Comparison of ENCODE assay signal across 19 cellular contexts in genomic region chr14:103488960-103489359, GRCh38. TPM values are rescaled to one million over a fixed set of nuclear protein-coding genes. Genes with fewer than 3 reads are reported as not detected.
DNase-seq lines count a peak whose midpoint lies in the region; ATAC-seq and TF ChIP-seq lines count a peak whose summit lies in the region.
"Had no signal": no experiment of that assay in that cellular context is flagged by ENCODE, and none has a peak within 500 bp of the region (broad histone marks: within the 10 kb centered on the region; RNA-seq: fewer than 3 reads in every experiment).

No MANE protein-coding gene starts in this region.

- H3K9me1 ChIP-seq in IMR-90 (ENCODE audit: insufficient read depth, low read length), result peaks cover 11% of the 10 kb centered on the region

- peaks cover 13% of the 10 kb centered on the region for H3K4me1 ChIP-seq in IMR-90 (ENCODE audit: control insufficient read depth, insufficient read depth, low read length)
- H3K4me1 ChIP-seq in naive thymus-derived CD4-positive, alpha-beta T cell (ENCODE audit: control insufficient read depth in 2 of 2, insufficient read depth in 2 of 2, low read length in 2 of 2), result no peaks in the 10 kb centered on the region

- no peak for TF ChIP-seq POLR2A in IMR-90 (IDR thresholded peaks at IDR 0.05; ENCODE audit: low read depth, low read length)

- no peak for TF ChIP-seq RAD21 in IMR-90 (IDR thresholded peaks at IDR 0.05; ENCODE audit: low read length)

- H3K27me3 ChIP-seq in IMR-90 (ENCODE audit: control insufficient read depth, insufficient read depth, low read length), result no peaks in the 10 kb centered on the region
- H3K27me3 ChIP-seq in naive thymus-derived CD4-positive, alpha-beta T cell (ENCODE audit: control insufficient read depth in 2 of 2, insufficient read depth in 2 of 2, low read length in 2 of 2), result no peaks in the 10 kb centered on the region
- H3K27me3 ChIP-seq: esophagus squamous epithelium, Peyer's patch, tibial artery had no signal

- H2BK20ac ChIP-seq in IMR-90 (ENCODE audit: low read depth, low read length), result no peak overlapping the region

- no peak overlapping the region for H3K56ac ChIP-seq in IMR-90 (ENCODE audit: extremely low read depth, insufficient read depth, low read length)

- H3K27me3 Mint-ChIP-seq in effector memory CD8-positive, alpha-beta T cell, result no peaks in the 10 kb centered on the region
- no peaks in the 10 kb centered on the region for H3K27me3 Mint-ChIP-seq in naive thymus-derived CD4-positive, alpha-beta T cell
- no peaks in the 10 kb centered on the region for H3K27me3 Mint-ChIP-seq in activated CD4-positive, alpha-beta memory T cell treated with anti-CD3 and anti-CD28 coated beads for 36 hours
- H3K27me3 Mint-ChIP-seq: dendritic cell treated with granulocyte-macrophage colony-stimulating factor and Interleukin-4, amounts not matched to agents 40 ng/mL and 50 ng/mL, for 4 days had no signal

- intact Hi-C loops in IMR-90 (cut with micrococcal nuclease), result no loop called here
- intact Hi-C loops in naive thymus-derived CD4-positive, alpha-beta T cell (cut with micrococcal nuclease), result no loop called here
- intact Hi-C loops in activated CD4-positive, alpha-beta memory T cell treated with anti-CD3 and anti-CD28 coated beads for 36 hours (cut with micrococcal nuclease), result no loop called here

- peak overlapping the region; percentile 3; the same call in 1 of the 2 replicates for H3K18ac ChIP-seq in IMR-90 (ENCODE audit: low read depth, low read length)

- no peak overlapping the region for H3K4me3 ChIP-seq in IMR-90 (ENCODE audit: insufficient read depth, low read depth, low read length)
- H3K4me3 ChIP-seq in naive thymus-derived CD4-positive, alpha-beta T cell (ENCODE audit: low read length), result no peak overlapping the region
- H3K4me3 ChIP-seq: esophagus squamous epithelium, lung, Peyer's patch, tibial artery had no signal

- no peak overlapping the region for H2BK15ac ChIP-seq in IMR-90 (ENCODE audit: low read depth, low read length)

- H2BK5ac ChIP-seq in IMR-90 (ENCODE audit: low read depth, low read length, poor library complexity, severe bottlenecking), result peak overlapping the region; percentile 59

- H2BK120ac ChIP-seq in IMR-90 (ENCODE audit: low read depth, low read length), result no peak overlapping the region

- WGBS in IMR-90 (ENCODE audit: extremely low coverage in 2 of 2, insufficient read length in 1 of 2), 2 experiments, result 33% methylated on average over 1 of the region's 2 CpGs; no CpG with 5 or more reads in 1 of the 2 experiments

- no peak overlapping the region for H4K91ac ChIP-seq in IMR-90 (ENCODE audit: insufficient read depth, low read depth, low read length)

- no peak overlapping the region for H3K23ac ChIP-seq in IMR-90 (ENCODE audit: low read depth, low read length)

- H3K9me3 Mint-ChIP-seq in effector memory CD8-positive, alpha-beta T cell, result no peaks in the 10 kb centered on the region
- no peaks in the 10 kb centered on the region for H3K9me3 Mint-ChIP-seq in naive thymus-derived CD4-positive, alpha-beta T cell
- no peaks in the 10 kb centered on the region for H3K9me3 Mint-ChIP-seq in activated CD4-positive, alpha-beta memory T cell treated with anti-CD3 and anti-CD28 coated beads for 36 hours
- H3K9me3 Mint-ChIP-seq: activated T-helper 1 cell treated with anti-CD3 and anti-CD28 coated beads, Interleukin-12 subunit alpha, Interleukin-12 subunit beta, Interleukin-2, Interleukin-4 antibody, amounts not matched to agents 30 ng/mL and 10 ng/mL and 1 ng/mL, durations not matched to agents 14 hours and 24 hours and 36 hours; dendritic cell treated with granulocyte-macrophage colony-stimulating factor and Interleukin-4, amounts not matched to agents 40 ng/mL and 50 ng/mL, for 4 days had no signal

- H3K4me2 ChIP-seq in IMR-90 (ENCODE audit: low read depth, low read length), result peak overlapping the region; percentile 38; the same call in 1 of the 2 replicates

- POLR2A ChIA-PET in IMR-90 (lab: Charles Lee; ENCODE audit: unreplicated experiment), result no interaction called here
- POLR2A ChIA-PET in naive thymus-derived CD4-positive, alpha-beta T cell (lab: Charles Lee), result no interaction called here
- POLR2A ChIA-PET in activated CD4-positive, alpha-beta memory T cell treated with anti-CD3 and anti-CD28 coated beads for 36 hours (lab: Charles Lee), result no interaction called here

- no TSS peak for BruUV-seq in IMR-90 (replicated peaks; lab: Mats Ljungman, UMichigan)

- peaks cover 67% of the 10 kb centered on the region for H3K36me3 Mint-ChIP-seq in effector memory CD8-positive, alpha-beta T cell (ENCODE audit: insufficient read depth)
- H3K36me3 Mint-ChIP-seq in naive thymus-derived CD4-positive, alpha-beta T cell, result peaks cover 0 to 23% (median 8%) of the 10 kb centered on the region in 5 donors
- peaks cover 23% of the 10 kb centered on the region for H3K36me3 Mint-ChIP-seq in activated CD4-positive, alpha-beta memory T cell treated with anti-CD3 and anti-CD28 coated beads for 36 hours

- no peak overlapping the region for H3K14ac ChIP-seq in IMR-90 (replicated peaks; ENCODE audit: low read depth, low read length)

- H3K79me1 ChIP-seq in IMR-90 (ENCODE audit: low read depth in 1 of 2, low read length in 2 of 2), result peaks cover 22 to 70% of the 10 kb centered on the region in 2 experiments

- peak overlapping the region; percentile 57; the same call in 1 of the 2 replicates for H3K27ac ChIP-seq in IMR-90 (ENCODE audit: insufficient read depth, low read length)
- H3K27ac ChIP-seq in naive thymus-derived CD4-positive, alpha-beta T cell (ENCODE audit: low read depth, low read length), result no peak overlapping the region
- H3K27ac ChIP-seq: esophagus squamous epithelium, Peyer's patch, tibial artery had no signal

- no peak for TF ChIP-seq CTCF in IMR-90 (conservative IDR thresholded peaks at IDR 0.05; ENCODE audit: low read depth, low read length)

- no peak overlapping the region; the same call in 1 of the 2 replicates for H2AK5ac ChIP-seq in IMR-90 (ENCODE audit: low read depth, low read length)

- in situ Hi-C loops in IMR-90 (cut with MboI; ENCODE audit: low sequenced_read_pairs), result no loop called here

- CTCF ChIA-PET in IMR-90 (lab: Yijun Ruan, JAX), result no interaction called here
- CTCF ChIA-PET in naive thymus-derived CD4-positive, alpha-beta T cell (lab: Charles Lee), result no interaction called here
- CTCF ChIA-PET in activated CD4-positive, alpha-beta memory T cell treated with anti-CD3 and anti-CD28 coated beads for 36 hours (lab: Charles Lee), result interaction anchor here (1.1 to 1.7 kb wide), 2 partner anchors 11 to 58 kb away, joined by 3 to 10 read pairs; no protein-coding TSS in a partner anchor

- H3K4me3 Mint-ChIP-seq in effector memory CD8-positive, alpha-beta T cell, result no peak overlapping the region
- no peak overlapping the region for H3K4me3 Mint-ChIP-seq in naive thymus-derived CD4-positive, alpha-beta T cell
- H3K4me3 Mint-ChIP-seq in activated CD4-positive, alpha-beta memory T cell treated with anti-CD3 and anti-CD28 coated beads for 36 hours, result no peak overlapping the region
- H3K4me3 Mint-ChIP-seq: activated T-helper 1 cell treated with anti-CD3 and anti-CD28 coated beads, Interleukin-12 subunit alpha, Interleukin-12 subunit beta, Interleukin-2, Interleukin-4 antibody, amounts not matched to agents 30 ng/mL and 10 ng/mL and 1 ng/mL, durations not matched to agents 14 hours and 24 hours and 36 hours; dendritic cell treated with granulocyte-macrophage colony-stimulating factor and Interleukin-4, amounts not matched to agents 40 ng/mL and 50 ng/mL, for 4 days had no signal

- H3K9me3 ChIP-seq in IMR-90 (ENCODE audit: control insufficient read depth, insufficient read depth, low read length), result no peaks in the 10 kb centered on the region
- H3K9me3 ChIP-seq in naive thymus-derived CD4-positive, alpha-beta T cell (ENCODE audit: control insufficient read depth in 2 of 3, low read length in 3 of 3), result no peaks in the 10 kb centered on the region
- H3K9me3 ChIP-seq: esophagus squamous epithelium, Peyer's patch, tibial artery had no signal

- H4K20me1 ChIP-seq in IMR-90 (ENCODE audit: insufficient read depth, low read length), result peaks cover 15% of the 10 kb centered on the region; the same call in 1 of the 2 replicates

- H3K27ac Mint-ChIP-seq in effector memory CD8-positive, alpha-beta T cell, result peak overlapping the region; percentile 2 to 76
- H3K27ac Mint-ChIP-seq in naive thymus-derived CD4-positive, alpha-beta T cell, result peak overlapping the region in 5 of 9 donors; percentile 0 to 65 (median 22)
- no peak overlapping the region for H3K27ac Mint-ChIP-seq in activated CD4-positive, alpha-beta memory T cell treated with anti-CD3 and anti-CD28 coated beads for 36 hours
- H3K27ac Mint-ChIP-seq: activated T-helper 1 cell treated with anti-CD3 and anti-CD28 coated beads, Interleukin-12 subunit alpha, Interleukin-12 subunit beta, Interleukin-2, Interleukin-4 antibody, amounts not matched to agents 30 ng/mL and 10 ng/mL and 1 ng/mL, durations not matched to agents 14 hours and 24 hours and 36 hours; dendritic cell treated with granulocyte-macrophage colony-stimulating factor and Interleukin-4, amounts not matched to agents 40 ng/mL and 50 ng/mL, for 4 days had no signal

- ATAC-seq in IMR-90 (ENCODE audit: low read depth), result peak; percentile 83
- ATAC-seq in effector memory CD8-positive, alpha-beta T cell (replicated peaks), result no peak
- ATAC-seq in naive thymus-derived CD4-positive, alpha-beta T cell, result no peak

- H3K4me1 Mint-ChIP-seq in effector memory CD8-positive, alpha-beta T cell (ENCODE audit: low read depth in 2 of 2), result peaks cover 0 to 6% of the 10 kb centered on the region in 2 donors
- peaks cover 0 to 2% (median 0%) of the 10 kb centered on the region in 7 donors for H3K4me1 Mint-ChIP-seq in naive thymus-derived CD4-positive, alpha-beta T cell
- H3K4me1 Mint-ChIP-seq in activated CD4-positive, alpha-beta memory T cell treated with anti-CD3 and anti-CD28 coated beads for 36 hours (ENCODE audit: low read depth), result no peaks in the 10 kb centered on the region

- dilution Hi-C loops in IMR-90 (cut with HindIII; ENCODE audit: low sequenced_read_pairs, unreplicated experiment), result no loop called here

- no peak overlapping the region for H4K5ac ChIP-seq in IMR-90 (ENCODE audit: low read depth, low read length)

- peak overlapping the region; percentile 30; the same call in 1 of the 2 replicates for H3K4ac ChIP-seq in IMR-90 (ENCODE audit: low read depth, low read length)

- peak overlapping the region in 1 of 2 experiments; percentile 28; a peak in 1 of 4 replicates for H4K8ac ChIP-seq in IMR-90 (ENCODE audit: low read depth in 2 of 2, low read length in 2 of 2)

- DNase-seq in AG20443 (ENCODE audit: low spot score) (peak; percentile 16), IMR-90 (peak; percentile 82), kidney glomerular epithelial cell (lab: John Stamatoyannopoulos, UW) (no peak), DMS153 treated with DMSO at 0.1 percent for 48 hours (lab: John Stamatoyannopoulos, UW; ENCODE audit: unreplicated experiment) (no peak)
- DNase-seq in effector memory CD8-positive, alpha-beta T cell, result no peak
- no peak for DNase-seq in naive thymus-derived CD4-positive, alpha-beta T cell
- DNase-seq in activated CD4-positive, CD25-positive, alpha-beta regulatory T cell treated with anti-CD3 and anti-CD28 coated beads, Interleukin-2, amount 50 U/mL, for 72 hours, result no peak
- DNase-seq in activated CD4-positive, alpha-beta memory T cell treated with anti-CD3 and anti-CD28 coated beads for 36 hours, result no peak
- DNase-seq: activated CD4-positive, alpha-beta T cell treated with anti-CD3 and anti-CD28 coated beads, Interleukin-2, amount 50 U/mL, for 4 hours; amniotic stem cell; DND-41; esophagus squamous epithelium; NCI-H1694; NCI-H748 treated with DMSO at 0.1 percent for 48 hours; Peyer's patch; tibial artery had no signal

- peaks cover 36% of the 10 kb centered on the region for H3K36me3 ChIP-seq in IMR-90 (ENCODE audit: control insufficient read depth, insufficient read depth, low read length)
- H3K36me3 ChIP-seq in naive thymus-derived CD4-positive, alpha-beta T cell (ENCODE audit: control insufficient read depth in 2 of 3, insufficient read depth in 3 of 3, low read length in 3 of 3), result peaks cover 0 to 66% (median 13%) of the 10 kb centered on the region in 3 experiments

- H3K9ac ChIP-seq in IMR-90 (ENCODE audit: low read depth, low read length), result no peak overlapping the region

- H2AFZ ChIP-seq in IMR-90 (replicated peaks; ENCODE audit: low read length, poor library complexity), result no peak overlapping the region

- no peak overlapping the region for H2AK9ac ChIP-seq in IMR-90 (replicated peaks; ENCODE audit: low read depth, low read length, poor library complexity)

RNA-seq across cellular contexts. Expression of gene CKB, which starts 33.7 kb away (rescaled TPM):
- total RNA-seq in IMR-90 (2012; rRNA removed), result 17.7 and 31.7 TPM in 2 replicates
- 82.6 and 120 TPM in 2 replicates for polyA plus RNA-seq in IMR-90 (2012; rRNA removed)
- 55.5 and 84.4 TPM in 2 replicates for polyA plus RNA-seq in IMR-90 (2012; cell fraction: cytosol; rRNA removed)
- polyA plus RNA-seq in IMR-90 (2012; cell fraction: nucleus; rRNA removed; ENCODE audit: low replicate concordance), result 78.1 and 241 TPM in 2 replicates
- total RNA-seq in naive thymus-derived CD4-positive, alpha-beta T cell, result 10 to 100 TPM in 1 of 5 experiments, 1 to 10 TPM in 4; 1.4 to 19.8 (median 2.5) TPM
- polyA plus RNA-seq in naive thymus-derived CD4-positive, alpha-beta T cell, result under 1 TPM in 1 of 2 donors, not detected in 1; 0.40 TPM
- total RNA-seq in activated CD4-positive, alpha-beta memory T cell treated with anti-CD3 and anti-CD28 coated beads for 36 hours, result 1 to 10 TPM; 5.9 to 6.1 TPM

RNA-seq across cellular contexts. Expression of gene TRMT61A, which starts 40.0 kb away (rescaled TPM):
- total RNA-seq in IMR-90 (2012; rRNA removed), result 5.7 and 6.4 TPM in 2 replicates
- polyA plus RNA-seq in IMR-90 (2012; rRNA removed), result 16.2 and 20.0 TPM in 2 replicates
- polyA plus RNA-seq in IMR-90 (2012; cell fraction: cytosol; rRNA removed), result 9.4 and 20.8 TPM in 2 replicates
- polyA plus RNA-seq in IMR-90 (2012; cell fraction: nucleus; rRNA removed; ENCODE audit: low replicate concordance), result 15.1 and 42.4 TPM in 2 replicates
- total RNA-seq in naive thymus-derived CD4-positive, alpha-beta T cell, result 10 to 100 TPM in 4 of 5 experiments, 1 to 10 TPM in 1; 9.8 to 15.1 (median 14.1) TPM
- polyA plus RNA-seq in naive thymus-derived CD4-positive, alpha-beta T cell, result 10 to 100 TPM in 1 of 2 donors, 1 to 10 TPM in 1; 6.3 to 12.2 TPM
- 1 to 10 TPM; 7.4 to 7.6 TPM for total RNA-seq in activated CD4-positive, alpha-beta memory T cell treated with anti-CD3 and anti-CD28 coated beads for 36 hours

Comparison
In these comparisons a context has a peak if more than half of its experiments do, and no peak if none do; other contexts are left out.
1. DNase-seq: peak in AG20443 (single experiment) and IMR-90 (single experiment); none in effector memory CD8-positive, alpha-beta T cell (0 of 3), naive thymus-derived CD4-positive, alpha-beta T cell (0 of 9), kidney glomerular epithelial cell (single experiment), DMS153 treated with DMSO at 0.1 percent for 48 hours (single experiment), activated CD4-positive, CD25-positive, alpha-beta regulatory T cell treated with anti-CD3 and anti-CD28 coated beads, Interleukin-2, amount 50 U/mL, for 72 hours (single experiment) and activated CD4-positive, alpha-beta memory T cell treated with anti-CD3 and anti-CD28 coated beads for 36 hours (single experiment).